ENCODE assay signal across 23 cellular contexts in genomic region chr13:108925070-108925469, GRCh38.
"Had no signal": no experiment of that assay in that cellular context is flagged by ENCODE, and none has a peak within 500 bp of the region (broad histone marks: within the 10 kb centered on the region; RNA-seq: fewer than 3 reads in every experiment).

No MANE protein-coding gene starts in this region.

- H3K27me3 ChIP-seq: esophagus squamous epithelium, gastrocnemius medialis, heart right ventricle, left lung had no signal

- H3K9me3 ChIP-seq: esophagus squamous epithelium, gastrocnemius medialis, heart right ventricle, left lung, lower lobe of right lung had no signal

- H3K27ac Mint-ChIP-seq: memory B cell; naive thymus-derived CD4-positive, alpha-beta T cell had no signal

- H3K27ac ChIP-seq: coronary artery, dorsolateral prefrontal cortex, epithelial cell of prostate, esophagus squamous epithelium, gastrocnemius medialis, heart right ventricle, left lung, lower lobe of right lung had no signal

- H3K36me3 ChIP-seq: esophagus squamous epithelium, gastrocnemius medialis, heart right ventricle, left lung, lower lobe of right lung had no signal

- DNase-seq: dermis blood vessel endothelial cell; dorsolateral prefrontal cortex; effector CD4-positive, alpha-beta T cell; effector memory CD4-positive, alpha-beta T cell; erythroblast; esophagus squamous epithelium; foreskin fibroblast; foreskin melanocyte; gastrocnemius medialis; glutamatergic neuron; head of caudate nucleus; heart right ventricle; hippocampal formation; left cardiac atrium; left lung; left ventricle myocardium superior; lower lobe of right lung; midbrain; naive thymus-derived CD4-positive, alpha-beta T cell had no signal

- H3K4me3 ChIP-seq: coronary artery, dorsolateral prefrontal cortex, esophagus squamous epithelium, gastrocnemius medialis, heart right ventricle, left lung, lower lobe of right lung had no signal

- H3K4me1 Mint-ChIP-seq: memory B cell; naive thymus-derived CD4-positive, alpha-beta T cell had no signal

- H3K4me1 ChIP-seq: gastrocnemius medialis, left lung, lower lobe of right lung had no signal

- H3K4me3 Mint-ChIP-seq: memory B cell; naive thymus-derived CD4-positive, alpha-beta T cell had no signal

- H3K36me3 Mint-ChIP-seq: memory B cell; naive thymus-derived CD4-positive, alpha-beta T cell had no signal

- H3K9me3 Mint-ChIP-seq: memory B cell; naive thymus-derived CD4-positive, alpha-beta T cell had no signal

- ATAC-seq: esophagus mucosa; gastrocnemius medialis; heart right ventricle; left cardiac atrium; left lung; left ventricle myocardium superior; lower lobe of right lung; naive thymus-derived CD4-positive, alpha-beta T cell had no signal
